In the genomic region with DNA sequence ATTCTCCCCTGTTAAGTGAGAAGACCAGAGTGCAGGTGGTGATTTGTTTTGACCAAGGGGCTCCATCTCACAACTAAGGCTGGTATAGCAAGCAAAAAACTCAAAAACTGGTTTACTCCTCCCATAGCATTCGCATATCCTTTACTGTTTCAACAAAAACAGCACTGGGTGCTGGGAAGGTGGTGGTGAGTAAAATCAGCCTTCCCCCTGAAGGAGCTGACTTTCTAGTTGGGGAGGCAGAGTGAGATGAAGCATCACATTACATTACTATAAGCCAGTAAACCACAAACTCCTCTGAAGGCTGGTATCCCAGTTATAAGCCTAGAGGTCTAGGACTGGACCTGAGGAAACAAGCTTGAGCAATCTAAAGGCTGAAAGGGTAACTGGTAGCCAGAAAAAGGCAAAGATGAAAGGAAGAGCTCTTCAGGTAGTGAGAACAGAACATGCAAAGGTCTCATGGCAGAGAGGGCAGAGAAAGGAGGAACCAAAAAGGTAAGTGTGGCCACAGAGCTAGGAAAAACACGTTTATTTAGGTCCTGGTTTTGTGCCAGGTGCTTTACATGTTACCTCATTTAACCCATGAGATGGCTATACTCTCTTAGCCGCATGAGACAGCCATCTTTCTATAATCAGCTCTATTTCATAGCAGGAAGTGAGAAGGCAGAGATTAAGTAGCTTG, we compare ENCODE assay signal across 8 cellular contexts. TPM values are rescaled to one million over a fixed set of nuclear protein-coding genes. Genes with fewer than 3 reads are reported as not detected.
A peak's percentile ranks its signal among the peaks of the same experiment; 100 is the strongest.
DNase-seq lines count a peak whose midpoint lies in the region; ATAC-seq, FAIRE-seq and TF ChIP-seq lines count a peak whose summit lies in the region.

No MANE protein-coding gene starts in this region.

- no peak for TF ChIP-seq POLR2A in sigmoid colon (IDR thresholded peaks at IDR 0.05)
- TF ChIP-seq POLR2A in body of pancreas (IDR thresholded peaks at IDR 0.05): no peak

- no peak for TF ChIP-seq EP300 in sigmoid colon (IDR thresholded peaks at IDR 0.05)

- H3K4me2 ChIP-seq in BLaER1: peak overlapping the region; percentile 68

- peaks cover 68% of the 10 kb centered on the region for H4K20me1 ChIP-seq in BLaER1

- TF ChIP-seq CTCF in VCaP (conservative IDR thresholded peaks at IDR 0.05) (no peak), sigmoid colon (IDR thresholded peaks at IDR 0.05) (no peak), kidney (IDR thresholded peaks at IDR 0.05; ENCODE audit: borderline replicate concordance, extremely low read depth, insufficient read depth) (no peak), body of pancreas (IDR thresholded peaks at IDR 0.05) (no peak)

- 44 to 52% methylated on average over 3 of the region's 3 CpGs for WGBS in sigmoid colon, 2 donors
- 55 to 62% methylated on average over 3 of the region's 3 CpGs for WGBS in body of pancreas, 2 donors

- peaks cover 39% of the 10 kb centered on the region for H3K9me3 ChIP-seq in BLaER1
- no peaks in the 10 kb centered on the region for H3K9me3 ChIP-seq in sigmoid colon
- no peaks in the 10 kb centered on the region for H3K9me3 ChIP-seq in kidney (ENCODE audit: control insufficient read depth in 1 of 2, low read length in 2 of 2)
- H3K9me3 ChIP-seq in body of pancreas: peaks cover 0 to 6% (median 0%) of the 10 kb centered on the region in 3 donors

- H3K9ac ChIP-seq in BLaER1: peak overlapping the region; percentile 41; the same call in 1 of the 2 replicates
- H3K9ac ChIP-seq in kidney (ENCODE audit: low read length in 2 of 2): no peak overlapping the region

- H3K36me3 ChIP-seq in BLaER1: peaks cover 81% of the 10 kb centered on the region
- H3K36me3 ChIP-seq in sigmoid colon: peaks cover 0 to 3% (median 0%) of the 10 kb centered on the region in 4 donors
- H3K36me3 ChIP-seq in kidney (ENCODE audit: control insufficient read depth in 1 of 2, insufficient read depth in 2 of 2, low read length in 2 of 2): no peaks in the 10 kb centered on the region
- H3K36me3 ChIP-seq in body of pancreas (replicated peaks in 1 of 2; ENCODE audit: insufficient read depth in 1 of 2, low read depth in 2 of 2): no peaks in the 10 kb centered on the region

- ATAC-seq in GM18909 (IDR thresholded peaks at IDR 0.05; ENCODE audit: poor library complexity, unreplicated experiment) (peak; percentile 94), HG03060 (IDR thresholded peaks at IDR 0.05; ENCODE audit: low read depth, unreplicated experiment) (peak; percentile 94), body of pancreas (no peak), left cardiac atrium (no peak)

- intact Hi-C loops in sigmoid colon (cut with DNase I): no loop called here
- intact Hi-C loops in kidney (cut with DNase I): no loop called here
- intact Hi-C loops in body of pancreas (cut with DNase I): no loop called here
- intact Hi-C loops in left cardiac atrium (cut with DNase I): no loop called here

- no peak for FAIRE-seq in kidney (lab: Jason Lieb, UNC)

- no peaks in the 10 kb centered on the region for H3K27me3 ChIP-seq in BLaER1
- no peaks in the 10 kb centered on the region for H3K27me3 ChIP-seq in sigmoid colon
- H3K27me3 ChIP-seq in body of pancreas: no peaks in the 10 kb centered on the region

- peaks cover 40% of the 10 kb centered on the region for H3K4me1 ChIP-seq in BLaER1
- H3K4me1 ChIP-seq in sigmoid colon: peaks cover 0 to 47% (median 35%) of the 10 kb centered on the region in 4 donors
- peaks cover 6% of the 10 kb centered on the region in 2 donors for H3K4me1 ChIP-seq in kidney (ENCODE audit: control insufficient read depth in 1 of 2, insufficient read depth in 1 of 2, low read depth in 1 of 2, low read length in 2 of 2)
- peaks cover 17% of the 10 kb centered on the region for H3K4me1 ChIP-seq in body of pancreas

- H3K4me3 ChIP-seq in BLaER1 (no peak overlapping the region), sigmoid colon (no peak overlapping the region), kidney (ENCODE audit: low read length in 2 of 2) (no peak overlapping the region), body of pancreas (no peak overlapping the region)

- H3K27ac ChIP-seq in BLaER1 (peak overlapping the region; percentile 58), VCaP (peak overlapping the region; percentile 16; the same call in 1 of the 2 replicates), sigmoid colon (peak overlapping the region in 3 of 4 donors; percentile 10 to 51 (median 45)), kidney (ENCODE audit: low read depth in 2 of 2, low read length in 2 of 2) (no peak overlapping the region), body of pancreas (no peak overlapping the region)

- DNase-seq in sigmoid colon (no peak), kidney (no peak), body of pancreas (no peak), left cardiac atrium (no peak)

RNA-seq across cellular contexts. Expression of a gene that starts 22.3 kb away (rescaled TPM):
- total RNA-seq in sigmoid colon: 100 to 1,000 TPM; 140 to 232 (median 203) TPM
- 10 to 100 TPM; 37.2 to 78.3 (median 44.4) TPM for polyA plus RNA-seq in sigmoid colon
- 143 TPM for total RNA-seq in kidney
- polyA plus RNA-seq in kidney (ENCODE audit: insufficient read depth, low read depth, low replicate concordance): 57.0 TPM
- total RNA-seq in body of pancreas: 10 to 100 TPM; 40.2 to 82.5 TPM
- total RNA-seq in left cardiac atrium: 10 to 100 TPM; 80.5 to 89.0 TPM

Comparison
In these comparisons a context has a peak if more than half of its experiments do, and no peak if none do; other contexts are left out.
1. H3K27ac ChIP-seq: peak in BLaER1 (single experiment), VCaP (single experiment) and sigmoid colon (3 of 4); none in kidney (0 of 2) and body of pancreas (0 of 4).
2. ATAC-seq: peak in GM18909 (single experiment) and HG03060 (single experiment); none in body of pancreas (single experiment) and left cardiac atrium (0 of 2).